ENCODE assay signal across 23 cellular contexts in the genomic region with DNA sequence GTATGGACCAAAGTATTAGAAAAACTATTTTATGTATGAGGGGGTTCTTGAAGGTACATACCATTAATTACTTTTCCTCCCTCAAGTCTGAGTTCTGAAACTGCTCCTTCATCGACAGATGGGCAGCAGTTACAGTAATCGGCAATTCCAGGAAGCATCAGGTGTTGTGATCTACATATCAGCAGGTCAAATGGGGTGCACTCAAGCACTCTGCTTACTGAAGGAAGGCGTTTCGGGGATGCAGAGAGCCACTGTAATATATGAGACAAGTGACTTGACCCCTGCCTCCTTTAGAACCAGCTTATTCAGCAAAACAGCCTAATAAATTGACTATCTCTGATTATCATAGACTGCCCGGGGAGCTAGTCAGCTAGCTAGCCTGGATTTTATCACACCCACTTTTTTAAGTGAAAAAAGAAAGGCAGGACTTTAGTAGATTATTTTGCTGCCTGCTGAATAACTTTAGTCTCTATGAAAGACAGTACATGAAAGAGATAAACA. TPM values are rescaled to one million over a fixed set of nuclear protein-coding genes. Genes with fewer than 3 reads are reported as not detected.
DNase-seq lines count a peak whose midpoint lies in the region; ATAC-seq and TF ChIP-seq lines count a peak whose summit lies in the region.
"Had no signal": no experiment of that assay in that cellular context is flagged by ENCODE, and none has a peak within 500 bp of the region (broad histone marks: within the 10 kb centered on the region; RNA-seq: fewer than 3 reads in every experiment).

No MANE protein-coding gene starts in this region.

- peak overlapping the region; percentile 11 to 100 (median 64) for H3K4me3 Mint-ChIP-seq in CD4-positive, CD25-positive, alpha-beta regulatory T cell
- H3K4me3 Mint-ChIP-seq in T-cell (peak overlapping the region in 1 of 3 donors; percentile 14), memory B cell (no peak overlapping the region), Calu3 (ENCODE audit: low read depth, unreplicated experiment) (no peak overlapping the region)
- H3K4me3 Mint-ChIP-seq in activated T-helper 2 cell treated with anti-CD3 and anti-CD28 coated beads, Interferon-gamma antibody, Interleukin-2, Interleukin-4, amounts not matched to agents 10 μg/mL and 5 μg/mL and 100 μg/mL, durations not matched to agents 14 hours and 24 hours and 36 hours (ENCODE audit: low read depth), result no peak overlapping the region
- H3K4me3 Mint-ChIP-seq: activated CD4-positive, alpha-beta T cell treated with anti-CD3 and anti-CD28 coated beads, Interleukin-2, amount 10 ng/mL, durations not matched to agents 7 days and 5 days; effector memory CD8-positive, alpha-beta T cell had no signal

- CTCF ChIA-PET in T-cell (lab: Charles Lee), result interaction anchor here in 1 of 2 donors (0.6 kb wide), 1 partner anchor 86 kb away, joined by 3 read pairs; no protein-coding TSS in a partner anchor
- CTCF ChIA-PET in Calu3 (lab: Charles Lee), result no interaction called here

- no TSS peak for BruUV-seq in Calu3 (replicated peaks; lab: Mats Ljungman, UMichigan)

- peak overlapping the region in 2 of 3 donors; percentile 4 to 5 for H3K27ac Mint-ChIP-seq in CD4-positive, CD25-positive, alpha-beta regulatory T cell
- H3K27ac Mint-ChIP-seq in T-cell (peak overlapping the region; percentile 37 to 41), memory B cell (peak overlapping the region; percentile 39), Calu3 (ENCODE audit: unreplicated experiment) (no peak overlapping the region)
- no peak overlapping the region for H3K27ac Mint-ChIP-seq in activated T-helper 2 cell treated with anti-CD3 and anti-CD28 coated beads, Interferon-gamma antibody, Interleukin-2, Interleukin-4, amounts not matched to agents 10 μg/mL and 5 μg/mL and 100 μg/mL, durations not matched to agents 14 hours and 24 hours and 36 hours
- H3K27ac Mint-ChIP-seq: activated CD4-positive, alpha-beta T cell treated with anti-CD3 and anti-CD28 coated beads, Interleukin-2, amount 10 ng/mL, durations not matched to agents 7 days and 5 days had no signal

- H3K4me1 ChIP-seq in CD4-positive, CD25-positive, alpha-beta regulatory T cell (ENCODE audit: control insufficient read depth, insufficient read depth, low read length, poor library complexity, severe bottlenecking), result peaks cover 50% of the 10 kb centered on the region

- peaks cover 71% of the 10 kb centered on the region for H3K36me3 ChIP-seq in CD4-positive, CD25-positive, alpha-beta regulatory T cell (ENCODE audit: control insufficient read depth, insufficient read depth, low read length)

- no peaks in the 10 kb centered on the region for H3K27me3 ChIP-seq in CD4-positive, CD25-positive, alpha-beta regulatory T cell (ENCODE audit: control insufficient read depth, insufficient read depth, low read length)
- H3K27me3 ChIP-seq: BLaER1, heart left ventricle, testis had no signal

- H3K27ac ChIP-seq in CD4-positive, CD25-positive, alpha-beta regulatory T cell (ENCODE audit: insufficient read depth, low read length, poor library complexity, severe bottlenecking), result no peak overlapping the region
- H3K27ac ChIP-seq: 22Rv1, BLaER1, PC-9, skin epidermis, testis had no signal

- no peaks in the 10 kb centered on the region for H3K9me3 ChIP-seq in CD4-positive, CD25-positive, alpha-beta regulatory T cell (ENCODE audit: control insufficient read depth in 2 of 2, low read length in 2 of 2)
- H3K9me3 ChIP-seq: BLaER1, heart left ventricle, testis had no signal

- no peak for TF ChIP-seq CTCF in Calu3 (IDR thresholded peaks at IDR 0.05; ENCODE audit: unreplicated experiment)

- peaks cover 34 to 78% (median 48%) of the 10 kb centered on the region in 4 donors for H3K4me1 Mint-ChIP-seq in CD4-positive, CD25-positive, alpha-beta regulatory T cell
- H3K4me1 Mint-ChIP-seq in T-cell (peaks cover 59 to 70% (median 70%) of the 10 kb centered on the region in 3 donors), memory B cell (peaks cover 18% of the 10 kb centered on the region), Calu3 (ENCODE audit: low read depth, unreplicated experiment) (peaks cover 10% of the 10 kb centered on the region)
- peaks cover 40% of the 10 kb centered on the region for H3K4me1 Mint-ChIP-seq in activated T-helper 2 cell treated with anti-CD3 and anti-CD28 coated beads, Interferon-gamma antibody, Interleukin-2, Interleukin-4, amounts not matched to agents 10 μg/mL and 5 μg/mL and 100 μg/mL, durations not matched to agents 14 hours and 24 hours and 36 hours (ENCODE audit: low read depth)

- H3K27me3 Mint-ChIP-seq in CD4-positive, CD25-positive, alpha-beta regulatory T cell, result no peaks in the 10 kb centered on the region
- H3K27me3 Mint-ChIP-seq in T-cell (no peaks in the 10 kb centered on the region), memory B cell (no peaks in the 10 kb centered on the region), Calu3 (ENCODE audit: unreplicated experiment) (no peaks in the 10 kb centered on the region)
- no peaks in the 10 kb centered on the region for H3K27me3 Mint-ChIP-seq in activated T-helper 2 cell treated with anti-CD3 and anti-CD28 coated beads, Interferon-gamma antibody, Interleukin-2, Interleukin-4, amounts not matched to agents 10 μg/mL and 5 μg/mL and 100 μg/mL, durations not matched to agents 14 hours and 24 hours and 36 hours (ENCODE audit: low read depth)
- H3K27me3 Mint-ChIP-seq: activated CD4-positive, alpha-beta T cell treated with anti-CD3 and anti-CD28 coated beads, Interleukin-2, amount 10 ng/mL, durations not matched to agents 7 days and 5 days; effector memory CD8-positive, alpha-beta T cell had no signal

- H3K9me3 Mint-ChIP-seq in CD4-positive, CD25-positive, alpha-beta regulatory T cell, result no peaks in the 10 kb centered on the region
- H3K9me3 Mint-ChIP-seq in T-cell, result no peaks in the 10 kb centered on the region
- H3K9me3 Mint-ChIP-seq in memory B cell, result no peaks in the 10 kb centered on the region
- H3K9me3 Mint-ChIP-seq in Calu3 (ENCODE audit: low read depth, unreplicated experiment), result no peaks in the 10 kb centered on the region
- H3K9me3 Mint-ChIP-seq in activated T-helper 2 cell treated with anti-CD3 and anti-CD28 coated beads, Interferon-gamma antibody, Interleukin-2, Interleukin-4, amounts not matched to agents 10 μg/mL and 5 μg/mL and 100 μg/mL, durations not matched to agents 14 hours and 24 hours and 36 hours, result no peaks in the 10 kb centered on the region
- H3K9me3 Mint-ChIP-seq: activated CD4-positive, alpha-beta T cell treated with anti-CD3 and anti-CD28 coated beads, Interleukin-2, amount 10 ng/mL, durations not matched to agents 7 days and 5 days; effector memory CD8-positive, alpha-beta T cell had no signal

- peak overlapping the region; percentile 42 for H3K4me3 ChIP-seq in CD4-positive, CD25-positive, alpha-beta regulatory T cell (ENCODE audit: low read depth, low read length)
- H3K4me3 ChIP-seq: BLaER1, heart left ventricle, PC-9, SK-N-MC, skin epidermis, testis had no signal

- DNase-seq in DMS 273 (lab: John Stamatoyannopoulos, UW; ENCODE audit: unreplicated experiment) (peak; percentile 50), DMS 273 treated with DMSO at 0.1 percent for 48 hours (lab: John Stamatoyannopoulos, UW) (no peak), T-cell (no peak), memory B cell (ENCODE audit: low spot score in 2 of 2) (no peak), NCI-H748 (lab: John Stamatoyannopoulos, UW; ENCODE audit: unreplicated experiment) (no peak), Calu3 (no peak)
- no peak for DNase-seq in CD4-positive, CD25-positive, alpha-beta regulatory T cell
- DNase-seq in activated T-helper 2 cell treated with anti-CD3 and anti-CD28 coated beads, Interferon-gamma antibody, Interleukin-2, Interleukin-4, amounts not matched to agents 10 μg/mL and 5 μg/mL and 100 μg/mL, durations not matched to agents 14 hours and 24 hours and 36 hours (ENCODE audit: low spot score), result no peak
- DNase-seq: activated CD4-positive, alpha-beta T cell treated with anti-CD3 and anti-CD28 coated beads, Interleukin-2, amount 10 ng/mL, durations not matched to agents 7 days and 5 days; activated effector memory CD4-positive, alpha-beta T cell treated with Interleukin-2 at 50 U/mL for 16 hours; aorta; effector memory CD8-positive, alpha-beta T cell; heart left ventricle; NCI-H146; NCI-H748 treated with DMSO at 0.1 percent for 48 hours; PC-9; posterior cingulate gyrus; stimulated activated CD8-positive, alpha-beta memory T cell treated with anti-CD3 and anti-CD28 coated beads, Interleukin-4, amount 100 ng/mL, for 48 hours; testis had no signal

- intact Hi-C loops in Calu3 (cut with micrococcal nuclease; ENCODE audit: unreplicated experiment), result no loop called here
- intact Hi-C loops in activated T-helper 2 cell treated with anti-CD3 and anti-CD28 coated beads, Interferon-gamma antibody, Interleukin-2, Interleukin-4, amounts not matched to agents 10 μg/mL and 5 μg/mL and 100 μg/mL, durations not matched to agents 14 hours and 24 hours and 36 hours (cut with micrococcal nuclease), result loop anchor here (10.0 kb wide), 1 partner anchor 574 kb away; a partner anchor contains a TSS

- peaks cover 40% of the 10 kb centered on the region for H3K36me3 Mint-ChIP-seq in CD4-positive, CD25-positive, alpha-beta regulatory T cell
- H3K36me3 Mint-ChIP-seq in T-cell (peaks cover 49% of the 10 kb centered on the region), memory B cell (peaks cover 24% of the 10 kb centered on the region), Calu3 (ENCODE audit: insufficient read depth, unreplicated experiment) (peaks cover 44% of the 10 kb centered on the region)
- peaks cover 73% of the 10 kb centered on the region for H3K36me3 Mint-ChIP-seq in activated T-helper 2 cell treated with anti-CD3 and anti-CD28 coated beads, Interferon-gamma antibody, Interleukin-2, Interleukin-4, amounts not matched to agents 10 μg/mL and 5 μg/mL and 100 μg/mL, durations not matched to agents 14 hours and 24 hours and 36 hours (ENCODE audit: low read depth)

- POLR2A ChIA-PET in T-cell (lab: Charles Lee), result interaction anchor here in 1 of 2 donors (0.7 kb wide), 1 partner anchor 32 kb away, joined by 3 read pairs; no protein-coding TSS in a partner anchor

- no peak for ATAC-seq in CD4-positive, CD25-positive, alpha-beta regulatory T cell (ENCODE audit: low read depth in 2 of 2)
- ATAC-seq in T-cell (replicated peaks in 1 of 4), result no peak
- no peak for ATAC-seq in memory B cell (ENCODE audit: low read depth)
- ATAC-seq: effector memory CD8-positive, alpha-beta T cell; heart left ventricle had no signal

RNA-seq across cellular contexts. Expression of a gene that starts 4.2 kb away (rescaled TPM):
- total RNA-seq in CD4-positive, CD25-positive, alpha-beta regulatory T cell, result 52.1 TPM
- 10 to 100 TPM; 17.5 to 19.8 (median 17.8) TPM for polyA plus RNA-seq in CD4-positive, CD25-positive, alpha-beta regulatory T cell
- total RNA-seq in T-cell (10 to 100 TPM; 33.5 to 42.2 (median 34.1) TPM), Calu3 (2022) (28.4 and 32.8 TPM in 2 replicates)
- total RNA-seq in activated T-helper 2 cell treated with anti-CD3 and anti-CD28 coated beads, Interferon-gamma antibody, Interleukin-2, Interleukin-4, amounts not matched to agents 10 μg/mL and 5 μg/mL and 100 μg/mL, durations not matched to agents 14 hours and 24 hours and 36 hours, result 40.2 and 43.1 TPM in 2 replicates

Comparison
In these comparisons a context has a peak if more than half of its experiments do, and no peak if none do; other contexts are left out.
1. H3K27ac Mint-ChIP-seq: peak in CD4-positive, CD25-positive, alpha-beta regulatory T cell (2 of 3), T-cell (2 of 2) and memory B cell (single experiment); none in Calu3 (single experiment) and activated T-helper 2 cell treated with anti-CD3 and anti-CD28 coated beads, Interferon-gamma antibody, Interleukin-2, Interleukin-4, amounts not matched to agents 10 μg/mL and 5 μg/mL and 100 μg/mL, durations not matched to agents 14 hours and 24 hours and 36 hours (single experiment).
2. H3K4me3 Mint-ChIP-seq: peak in CD4-positive, CD25-positive, alpha-beta regulatory T cell (4 of 4); none in memory B cell (single experiment), Calu3 (single experiment) and activated T-helper 2 cell treated with anti-CD3 and anti-CD28 coated beads, Interferon-gamma antibody, Interleukin-2, Interleukin-4, amounts not matched to agents 10 μg/mL and 5 μg/mL and 100 μg/mL, durations not matched to agents 14 hours and 24 hours and 36 hours (single experiment).